Comparison of ENCODE assay signal across 8 cellular contexts in the genomic region with DNA sequence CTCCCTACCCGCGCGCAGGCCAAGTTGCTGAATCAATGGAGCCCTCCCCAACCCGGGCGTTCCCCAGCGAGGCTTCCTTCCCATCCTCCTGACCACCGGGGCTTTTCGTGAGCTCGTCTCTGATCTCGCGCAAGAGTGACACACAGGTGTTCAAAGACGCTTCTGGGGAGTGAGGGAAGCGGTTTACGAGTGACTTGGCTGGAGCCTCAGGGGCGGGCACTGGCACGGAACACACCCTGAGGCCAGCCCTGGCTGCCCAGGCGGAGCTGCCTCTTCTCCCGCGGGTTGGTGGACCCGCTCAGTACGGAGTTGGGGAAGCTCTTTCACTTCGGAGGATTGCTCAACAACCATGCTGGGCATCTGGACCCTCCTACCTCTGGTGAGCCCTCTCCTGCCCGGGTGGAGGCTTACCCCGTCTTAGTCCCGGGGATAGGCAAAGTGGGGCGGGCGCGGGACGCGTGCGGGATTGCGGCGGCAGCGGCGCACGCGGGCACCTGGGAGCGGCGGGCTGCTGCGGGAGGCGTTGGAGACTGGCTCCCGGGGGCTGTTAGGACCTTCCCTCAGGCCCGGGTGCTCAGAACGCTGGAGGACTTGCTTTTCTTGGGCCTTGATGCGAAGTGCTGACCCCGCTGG. TPM values are rescaled to one million over a fixed set of nuclear protein-coding genes. Genes with fewer than 3 reads are reported as not detected.
DNase-seq lines count a peak whose midpoint lies in the region; ATAC-seq and TF ChIP-seq lines count a peak whose summit lies in the region.

Gene FAS (plus strand): TSS at position 271 of the 633 bp plus-strand sequence. CDS start 79 bp downstream, at position 350.

- peak within 1 kb of the TSS; percentile 97 for H3K4me3 Mint-ChIP-seq in activated T-helper 17 cell treated with anti-CD3 and anti-CD28 coated beads, Interleukin-2, amount 50 U/mL, for 72 hours
- peak within 1 kb of the TSS; percentile 91 for H3K4me3 Mint-ChIP-seq in neural progenitor cell

- no peaks in the 10 kb centered on the region for H3K9me3 ChIP-seq in A673 (ENCODE audit: low read depth, low read length, poor library complexity, severe bottlenecking)
- H3K9me3 ChIP-seq in neural progenitor cell (ENCODE audit: low read depth): no peaks in the 10 kb centered on the region
- peaks cover 0 to 3% (median 0%) of the 10 kb centered on the region in 5 donors for H3K9me3 ChIP-seq in subcutaneous abdominal adipose tissue (ENCODE audit: control insufficient read depth in 5 of 5, low read length in 5 of 5)

- POLR2A ChIA-PET in A673 (lab: Charles Lee; ENCODE audit: low non-redundant PET): interaction anchor here (0.6 kb wide), 1 partner anchor 140 kb away, joined by 3 read pairs; no protein-coding TSS in a partner anchor

- no peaks in the 10 kb centered on the region for H3K27me3 Mint-ChIP-seq in activated T-helper 17 cell treated with anti-CD3 and anti-CD28 coated beads, Interleukin-2, amount 50 U/mL, for 72 hours
- peaks cover 18% of the 10 kb centered on the region for H3K27me3 Mint-ChIP-seq in neural progenitor cell (ENCODE audit: insufficient read depth, low read depth)

- BruUV-seq in A673 (replicated peaks; lab: Mats Ljungman, UMichigan): no TSS peak

- intact Hi-C loops in A673 (cut with micrococcal nuclease; ENCODE audit: unreplicated experiment): loop anchor here (2.0 kb wide), 1 partner anchor 108 kb away; no protein-coding TSS in a partner anchor

- no peak within 1 kb of the TSS for H3K9ac ChIP-seq in neural progenitor cell
- peak within 1 kb of the TSS; percentile 85 to 94 (median 91) for H3K9ac ChIP-seq in subcutaneous abdominal adipose tissue (ENCODE audit: low read length in 5 of 5)

- H3K9me3 Mint-ChIP-seq in activated T-helper 17 cell treated with anti-CD3 and anti-CD28 coated beads, Interleukin-2, amount 50 U/mL, for 72 hours: no peaks in the 10 kb centered on the region
- no peaks in the 10 kb centered on the region for H3K9me3 Mint-ChIP-seq in neural progenitor cell

- no peaks in the 10 kb centered on the region for H3K36me3 ChIP-seq in A673 (ENCODE audit: insufficient read depth, low read length, poor library complexity, severe bottlenecking)
- H3K36me3 ChIP-seq in neural progenitor cell: no peaks in the 10 kb centered on the region
- no peaks in the 10 kb centered on the region for H3K36me3 ChIP-seq in subcutaneous abdominal adipose tissue (ENCODE audit: control insufficient read depth in 5 of 5, insufficient read depth in 5 of 5, low read length in 5 of 5)

- H2AFZ ChIP-seq in neural progenitor cell (replicated peaks): peak within 1 kb of the TSS; percentile 88

- peaks cover 57% of the 10 kb centered on the region for H3K4me1 ChIP-seq in A673 (ENCODE audit: insufficient read depth, low read length, poor library complexity, severe bottlenecking)
- peaks cover 32% of the 10 kb centered on the region for H3K4me1 ChIP-seq in neural progenitor cell
- H3K4me1 ChIP-seq in subcutaneous abdominal adipose tissue (ENCODE audit: control insufficient read depth in 5 of 5, insufficient read depth in 5 of 5, low read length in 5 of 5): peaks cover 0 to 33% (median 31%) of the 10 kb centered on the region in 5 donors

- peaks cover 60% of the 10 kb centered on the region for H3K36me3 Mint-ChIP-seq in activated T-helper 17 cell treated with anti-CD3 and anti-CD28 coated beads, Interleukin-2, amount 50 U/mL, for 72 hours (ENCODE audit: low read depth)
- H3K36me3 Mint-ChIP-seq in neural progenitor cell: no peaks in the 10 kb centered on the region

- no peaks in the 10 kb centered on the region for H4K20me1 ChIP-seq in neural progenitor cell (ENCODE audit: low read depth)

- CTCF ChIA-PET in A673 (lab: Charles Lee): interaction anchor here (1.4 kb wide), 1 partner anchor 155 kb away, joined by 3 read pairs; no protein-coding TSS in a partner anchor

- DNase-seq in A673 (ENCODE audit: low spot score) (peak; percentile 66), fibroblast of the aortic adventitia (ENCODE audit: low read depth) (peak; percentile 67), neural progenitor cell (ENCODE audit: low spot score) (peak; percentile 55)

- peaks cover 3% of the 10 kb centered on the region for H3K79me2 ChIP-seq in neural progenitor cell (ENCODE audit: low read depth)

- H3K4me1 Mint-ChIP-seq in activated T-helper 17 cell treated with anti-CD3 and anti-CD28 coated beads, Interleukin-2, amount 50 U/mL, for 72 hours: peaks cover 37% of the 10 kb centered on the region
- peaks cover 16% of the 10 kb centered on the region for H3K4me1 Mint-ChIP-seq in neural progenitor cell

- peak within 1 kb of the TSS; percentile 97 for H3K27ac ChIP-seq in A673 (ENCODE audit: low read depth, low read length, poor library complexity, severe bottlenecking)
- H3K27ac ChIP-seq in neural progenitor cell: peak within 1 kb of the TSS; percentile 1
- peak within 1 kb of the TSS; percentile 97 for H3K27ac ChIP-seq in subcutaneous abdominal adipose tissue (ENCODE audit: low read depth, low read length)

- H3K4me3 ChIP-seq in A673 (ENCODE audit: low read depth, low read length, poor library complexity, severe bottlenecking): peak within 1 kb of the TSS; percentile 89
- peak within 1 kb of the TSS; percentile 89 for H3K4me3 ChIP-seq in fibroblast of the aortic adventitia (ENCODE audit: low read depth, low read length)
- peak within 1 kb of the TSS; percentile 72 for H3K4me3 ChIP-seq in neural progenitor cell
- H3K4me3 ChIP-seq in subcutaneous abdominal adipose tissue (ENCODE audit: low read depth in 1 of 5, low read length in 5 of 5): peak within 1 kb of the TSS; percentile 81 to 95 (median 92)

- peaks cover 40% of the 10 kb centered on the region for H3F3A ChIP-seq in neural progenitor cell (ENCODE audit: low read depth)

- TF ChIP-seq CTCF in A673 (conservative IDR thresholded peaks at IDR 0.05; ENCODE audit: low read depth, low read length): no peak
- no peak for TF ChIP-seq CTCF in fibroblast of the aortic adventitia (IDR thresholded peaks at IDR 0.05; ENCODE audit: insufficient read depth, low read length)
- TF ChIP-seq CTCF in neural progenitor cell (IDR thresholded peaks at IDR 0.05): no peak

- H3K4me2 ChIP-seq in neural progenitor cell: peak within 1 kb of the TSS; percentile 96

- peak within 1 kb of the TSS; percentile 98 for H3K27ac Mint-ChIP-seq in activated T-helper 17 cell treated with anti-CD3 and anti-CD28 coated beads, Interleukin-2, amount 50 U/mL, for 72 hours
- H3K27ac Mint-ChIP-seq in neural progenitor cell: no peak within 1 kb of the TSS

- ATAC-seq in GM18867 (IDR thresholded peaks at IDR 0.05; ENCODE audit: unreplicated experiment) (peak; percentile 69), HG03095 (IDR thresholded peaks at IDR 0.05; ENCODE audit: unreplicated experiment) (peak; percentile 53)
- peak; percentile 84 for ATAC-seq in activated T-helper 17 cell treated with anti-CD3 and anti-CD28 coated beads, Interleukin-2, amount 50 U/mL, for 72 hours (replicated peaks)

- H3K27me3 ChIP-seq in A673 (replicated peaks; ENCODE audit: insufficient read depth, low read depth, low read length, poor library complexity): no peaks in the 10 kb centered on the region
- peaks cover 22% of the 10 kb centered on the region for H3K27me3 ChIP-seq in neural progenitor cell
- H3K27me3 ChIP-seq in subcutaneous abdominal adipose tissue (ENCODE audit: control insufficient read depth in 5 of 5, insufficient read depth in 4 of 5, low read length in 5 of 5): no peaks in the 10 kb centered on the region

TF ChIP-seq in PFSK-1, 5 proteins besides CTCF, POLR2A, EP300 and RAD21:
- TF ChIP-seq POLR2AphosphoS5 (IDR thresholded peaks at IDR 0.05; ENCODE audit: low read depth, low read length) (no peak), FOXP2 (optimal IDR thresholded peaks at IDR 0.05; ENCODE audit: borderline replicate concordance, extremely low read depth, extremely low read length, insufficient read depth) (peak; percentile 12)

RNA-seq across cellular contexts. Expression of gene FAS, which starts in this region (rescaled TPM):
- total RNA-seq in A673 (2021) (30.4 and 40.3 TPM in 2 replicates), fibroblast of the aortic adventitia (ENCODE audit: low replicate concordance) (55.5 and 61.9 TPM in 2 replicates), neural progenitor cell (ENCODE audit: low replicate concordance) (9.2 and 11.1 TPM in 2 replicates)
- polyA plus RNA-seq in PFSK-1 (2012; ENCODE audit: insufficient read length, low read depth): 2.2 TPM
- 100 to 1,000 TPM; 105 to 121 TPM for total RNA-seq in activated T-helper 17 cell treated with anti-CD3 and anti-CD28 coated beads, Interleukin-2, amount 50 U/mL, for 72 hours

Comparison
In these comparisons a context has a peak if more than half of its experiments do, and no peak if none do; other contexts are left out.
1. Peak in every context shown above with its lines: DNase-seq, ATAC-seq, H3K4me3 ChIP-seq and H3K27ac ChIP-seq.
2. H3K27ac ChIP-seq: peak in every context shown above with its lines; median percentile 97 in A673; 97 in subcutaneous abdominal adipose tissue; 1 in neural progenitor cell.